In genomic region chr5:174065528-174066189, GRCh38 we compare ENCODE assay signal across 1 cellular context.
TF ChIP-seq lines count a peak whose summit lies in the region.

No MANE protein-coding gene starts in this region.

TF ChIP-seq in HepG2, 621 proteins besides CTCF, POLR2A, EP300 and RAD21 (continues in another document):
- TF ChIP-seq TCF7 (IDR thresholded peaks at IDR 0.05; ENCODE audit: low read depth) (peak; percentile 20; the same call in 1 of the 2 replicates), TFAP4 (IDR thresholded peaks at IDR 0.05; ENCODE audit: borderline replicate concordance, low read depth) (peak; percentile 11; the same call in 1 of the 2 replicates), TEAD3 (CRISPR knock-in tag; optimal IDR thresholded peaks at IDR 0.05; ENCODE audit: borderline replicate concordance) (peak; percentile 67), ZNF747 (CRISPR knock-in tag; IDR thresholded peaks at IDR 0.05; ENCODE audit: borderline replicate concordance) (no peak), SALL1 (CRISPR knock-in tag; IDR thresholded peaks at IDR 0.05) (0 out of 2 replicates have a peak, but pooled peaks have one; percentile 9), MAX (IDR thresholded peaks at IDR 0.05) (peak; percentile 21; the same call in 1 of the 2 replicates), ZBTB33 (CRISPR knock-in tag; IDR thresholded peaks at IDR 0.05) (no peak), ZNF792 (CRISPR knock-in tag; IDR thresholded peaks at IDR 0.05) (no peak), NFAT5 (CRISPR knock-in tag; IDR thresholded peaks at IDR 0.05) (no peak), NFKB2 (CRISPR knock-in tag; IDR thresholded peaks at IDR 0.05; ENCODE audit: borderline replicate concordance) (no peak), ZNF768 (CRISPR knock-in tag; IDR thresholded peaks at IDR 0.05) (peak; percentile 48; the same call in 1 of the 2 replicates), CERS6 (CRISPR knock-in tag; IDR thresholded peaks at IDR 0.05) (no peak), ZNF577 (CRISPR knock-in tag; IDR thresholded peaks at IDR 0.05; ENCODE audit: borderline replicate concordance, low read depth) (no peak), RFX3 (CRISPR knock-in tag; IDR thresholded peaks at IDR 0.05) (peak; percentile 52; the same call in 1 of the 2 replicates), PAXIP1 (CRISPR knock-in tag; conservative IDR thresholded peaks at IDR 0.05) (peak; percentile 51), IKZF5 (CRISPR knock-in tag; IDR thresholded peaks at IDR 0.05) (no peak), PAX8 (CRISPR knock-in tag; IDR thresholded peaks at IDR 0.05; ENCODE audit: borderline replicate concordance) (no peak), RERE (CRISPR knock-in tag; IDR thresholded peaks at IDR 0.05; ENCODE audit: low read depth) (0 out of 2 replicates have a peak, but pooled peaks have one; percentile 18), SOX6 (IDR thresholded peaks at IDR 0.05) (no peak), SOX6 (CRISPR knock-in tag; IDR thresholded peaks at IDR 0.05) (peak; percentile 41; the same call in 1 of the 2 replicates), SOX13 (IDR thresholded peaks at IDR 0.05) (no peak), SOX13 (CRISPR knock-in tag; conservative IDR thresholded peaks at IDR 0.05 in 1 of 2, IDR thresholded peaks at IDR 0.05 in 1 of 2) (0 out of 4 replicates have a peak, but pooled peaks of 1 of the 2 experiments have one; percentile 17), NCOR1 (IDR thresholded peaks at IDR 0.05; ENCODE audit: borderline replicate concordance, low read length) (no peak), ZNF790 (CRISPR knock-in tag; IDR thresholded peaks at IDR 0.05; ENCODE audit: borderline replicate concordance) (no peak), ZNF496 (CRISPR knock-in tag; IDR thresholded peaks at IDR 0.05; ENCODE audit: insufficient replicate concordance) (no peak), AGO2 (optimal IDR thresholded peaks at IDR 0.05; ENCODE audit: low read depth, low read length) (no peak), FOSL1 (CRISPR knock-in tag; IDR thresholded peaks at IDR 0.05; ENCODE audit: borderline replicate concordance) (no peak), PATZ1 (CRISPR knock-in tag; IDR thresholded peaks at IDR 0.05) (peak; percentile 60; the same call in 1 of the 2 replicates), ZNF276 (CRISPR knock-in tag; IDR thresholded peaks at IDR 0.05; ENCODE audit: low read depth) (no peak), BCL6 (CRISPR knock-in tag; IDR thresholded peaks at IDR 0.05) (peak; percentile 91)
